In the genomic region with DNA sequence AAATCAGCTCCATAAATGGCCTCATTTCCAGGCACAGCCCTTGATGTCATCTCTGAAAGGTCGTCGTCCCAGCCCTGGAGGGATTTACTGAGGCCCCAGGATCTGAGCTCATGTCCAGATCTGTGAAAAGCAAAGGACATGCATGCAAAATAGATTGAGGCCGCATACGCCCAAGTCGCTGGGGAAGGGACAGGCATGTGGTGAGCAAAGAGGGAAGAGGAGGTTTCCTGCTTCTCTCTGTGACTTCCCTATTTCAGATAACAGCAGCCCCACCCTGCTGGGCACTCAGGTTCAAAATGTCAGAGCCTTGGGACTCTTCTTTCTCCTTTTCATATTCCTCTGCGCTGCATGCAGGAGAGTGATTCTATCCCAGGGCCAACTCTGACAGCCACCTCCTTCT, we compare ENCODE assay signal across 12 cellular contexts.
DNase-seq lines count a peak whose midpoint lies in the region; ATAC-seq and TF ChIP-seq lines count a peak whose summit lies in the region.
"Had no signal": no experiment of that assay in that cellular context is flagged by ENCODE, and none has a peak within 500 bp of the region (broad histone marks: within the 10 kb centered on the region; RNA-seq: fewer than 3 reads in every experiment).

No MANE protein-coding gene starts in this region.

- H4K20me1 ChIP-seq in SK-N-SH (ENCODE audit: insufficient read depth), result no peaks in the 10 kb centered on the region

- H3K9ac ChIP-seq in SK-N-SH, result no peak overlapping the region

- no peak overlapping the region for H3K4me2 ChIP-seq in SK-N-SH

- TF ChIP-seq EP300 in transverse colon (IDR thresholded peaks at IDR 0.05; ENCODE audit: low read depth) (no peak), SK-N-SH (IDR thresholded peaks at IDR 0.05; ENCODE audit: borderline replicate concordance in 1 of 2, low read depth in 1 of 2, low read length in 1 of 2) (no peak)

- H3K79me2 ChIP-seq in SK-N-SH (ENCODE audit: insufficient read depth), result no peaks in the 10 kb centered on the region

- H3F3A ChIP-seq in SK-N-SH (replicated peaks; ENCODE audit: insufficient read depth), result no peaks in the 10 kb centered on the region

- TF ChIP-seq CTCF in left ventricle myocardium inferior (IDR thresholded peaks at IDR 0.05; ENCODE audit: borderline replicate concordance) (no peak), transverse colon (IDR thresholded peaks at IDR 0.05) (no peak), SK-N-SH (IDR thresholded peaks at IDR 0.05) (no peak), WERI-Rb-1 (IDR thresholded peaks at IDR 0.05; ENCODE audit: low read depth, low read length) (no peak)

- POLR2A ChIA-PET in SK-N-SH (lab: Yijun Ruan, JAX), result no interaction called here

- peak; percentile 78 for ATAC-seq in GM21526 (IDR thresholded peaks at IDR 0.05; ENCODE audit: low FRiP score, unreplicated experiment)
- ATAC-seq: left colon had no signal

- H3K9me3 ChIP-seq in left ventricle myocardium inferior (replicated peaks), result peaks cover 7% of the 10 kb centered on the region
- no peaks in the 10 kb centered on the region for H3K9me3 ChIP-seq in transverse colon
- no peaks in the 10 kb centered on the region for H3K9me3 ChIP-seq in SK-N-SH
- peaks cover 5% of the 10 kb centered on the region for H3K9me3 ChIP-seq in WERI-Rb-1 (ENCODE audit: severe bottlenecking)
- H3K9me3 ChIP-seq: breast epithelium had no signal

- H3K4me1 ChIP-seq in left ventricle myocardium inferior (no peaks in the 10 kb centered on the region), transverse colon (no peaks in the 10 kb centered on the region), SK-N-SH (ENCODE audit: control insufficient read depth in 1 of 2, insufficient read depth in 2 of 2, low read depth in 1 of 2, low read length in 1 of 2) (peaks cover 0 to 5% of the 10 kb centered on the region in 2 experiments; a peak in 1 of 4 replicates)
- H3K4me1 ChIP-seq: breast epithelium had no signal

- TF ChIP-seq POLR2A in transverse colon (IDR thresholded peaks at IDR 0.05), result no peak

- WGBS in transverse colon (ENCODE audit: low coverage in 1 of 2), 2 donors, result 63 to 69% methylated on average over 5 to 6 of the region's 6 CpGs
- 100% methylated on average over 6 of the region's 6 CpGs for WGBS in SK-N-SH (ENCODE audit: low lambda C conversion rate)

- CTCF ChIA-PET in SK-N-SH (lab: Yijun Ruan, JAX), result interaction anchor here (3.2 kb wide), 1 partner anchor 911 kb away, joined by 7 read pairs; no protein-coding TSS in a partner anchor

- H3K36me3 ChIP-seq in left ventricle myocardium inferior, result no peaks in the 10 kb centered on the region
- no peaks in the 10 kb centered on the region for H3K36me3 ChIP-seq in transverse colon
- no peaks in the 10 kb centered on the region for H3K36me3 ChIP-seq in SK-N-SH (replicated peaks in 1 of 2; ENCODE audit: control insufficient read depth in 1 of 2, insufficient read depth in 2 of 2, low read length in 1 of 2)
- no peaks in the 10 kb centered on the region for H3K36me3 ChIP-seq in WERI-Rb-1
- H3K36me3 ChIP-seq: breast epithelium had no signal

- H2AFZ ChIP-seq in SK-N-SH (ENCODE audit: low read depth), result no peak overlapping the region

- peaks cover 12% of the 10 kb centered on the region for H3K27me3 ChIP-seq in left ventricle myocardium inferior (ENCODE audit: low read depth)
- no peaks in the 10 kb centered on the region for H3K27me3 ChIP-seq in transverse colon
- no peaks in the 10 kb centered on the region for H3K27me3 ChIP-seq in SK-N-SH (ENCODE audit: insufficient read depth)
- H3K27me3 ChIP-seq in WERI-Rb-1 (ENCODE audit: insufficient read depth, low read depth, severe bottlenecking), result no peaks in the 10 kb centered on the region

- no peak for TF ChIP-seq RAD21 in SK-N-SH (IDR thresholded peaks at IDR 0.05; ENCODE audit: low read length)

- in situ Hi-C loops in transverse colon (cut with MboI; ENCODE audit: low pct_ligation_motif_present in 1 of 4, low pct_unique_long_range_greater_than_20kb in 1 of 4, low sequenced_read_pairs in 3 of 4), result loop anchor here in 2 of 4 donors (25.0 kb wide), 2 partner anchors 217 to 917 kb away; no protein-coding TSS in a partner anchor

- H3K9me2 ChIP-seq in SK-N-SH, result no peaks in the 10 kb centered on the region

- DNase-seq in OCI-M1 (lab: John Stamatoyannopoulos, UW), result peak; percentile 88
- DNase-seq in left ventricle myocardium inferior, result peak; percentile 38
- DNase-seq in transverse colon, result peak; percentile 13
- no peak for DNase-seq in GOT3 (lab: John Stamatoyannopoulos, UW)
- DNase-seq in SK-N-SH, result no peak
- no peak for DNase-seq in WERI-Rb-1
- DNase-seq: EL, Karpas-422, NCI-H69 had no signal

- intact Hi-C loops in left ventricle myocardium inferior (cut with micrococcal nuclease), result no loop called here
- intact Hi-C loops in transverse colon (cut with DNase I; ENCODE audit: low total_unique reads), result no loop called here

- H3K27ac ChIP-seq in left ventricle myocardium inferior (replicated peaks) (no peak overlapping the region), transverse colon (no peak overlapping the region), SK-N-SH (ENCODE audit: low read depth in 2 of 2, low read length in 1 of 2) (no peak overlapping the region), WERI-Rb-1 (no peak overlapping the region)

- H3K4me3 ChIP-seq in left ventricle myocardium inferior (no peak overlapping the region), transverse colon (no peak overlapping the region), SK-N-SH (ENCODE audit: low read depth in 2 of 2, low read length in 1 of 2) (no peak overlapping the region), WERI-Rb-1 (ENCODE audit: low read depth, low read length) (no peak overlapping the region)
- H3K4me3 ChIP-seq: breast epithelium had no signal

TF ChIP-seq in SK-N-SH, 30 proteins besides CTCF, POLR2A, EP300 and RAD21:
- TF ChIP-seq NRF1 (IDR thresholded peaks at IDR 0.05; ENCODE audit: low read depth, low read length) (no peak), POLR2AphosphoS5 (IDR thresholded peaks at IDR 0.05; ENCODE audit: low read depth, low read length) (no peak)

Comparison
In these comparisons a context has a peak if more than half of its experiments do, and no peak if none do; other contexts are left out.
1. DNase-seq: peak in OCI-M1 (single experiment), left ventricle myocardium inferior (single experiment) and transverse colon (single experiment); none in GOT3 (single experiment), SK-N-SH (single experiment) and WERI-Rb-1 (single experiment).